1 cellular context compared by ENCODE assay signal in genomic region chr19:12995596-12996541, GRCh38.
TF ChIP-seq lines count a peak whose summit lies in the region.

No MANE protein-coding gene starts in this region.

TF ChIP-seq in HepG2, 621 proteins besides CTCF, POLR2A, EP300 and RAD21 (continued from another document):
- TF ChIP-seq AFF4 (CRISPR knock-in tag; IDR thresholded peaks at IDR 0.05) (no peak), ZNF891 (CRISPR knock-in tag; IDR thresholded peaks at IDR 0.05) (no peak), ZFP41 (CRISPR knock-in tag; IDR thresholded peaks at IDR 0.05; ENCODE audit: borderline replicate concordance) (no peak), ZNF101 (CRISPR knock-in tag; IDR thresholded peaks at IDR 0.05; ENCODE audit: borderline replicate concordance, low read depth) (no peak), ZBTB10 (CRISPR knock-in tag; IDR thresholded peaks at IDR 0.05; ENCODE audit: borderline replicate concordance) (peak; percentile 50; the same call in 1 of the 2 replicates), FOXK2 (IDR thresholded peaks at IDR 0.05) (no peak), ZNF724P (CRISPR knock-in tag; IDR thresholded peaks at IDR 0.05; ENCODE audit: borderline replicate concordance) (no peak), PLRG1 (conservative IDR thresholded peaks at IDR 0.05) (no peak), HDAC6 (IDR thresholded peaks at IDR 0.05; ENCODE audit: low read depth, low read length) (no peak), PAXIP1 (CRISPR knock-in tag; conservative IDR thresholded peaks at IDR 0.05) (no peak), ARID5B (CRISPR knock-in tag; IDR thresholded peaks at IDR 0.05) (no peak), SP140L (CRISPR knock-in tag; IDR thresholded peaks at IDR 0.05; ENCODE audit: borderline replicate concordance) (no peak), ZNF468 (CRISPR knock-in tag; IDR thresholded peaks at IDR 0.05) (no peak), ERF (CRISPR knock-in tag; IDR thresholded peaks at IDR 0.05) (no peak), PHF5A (CRISPR knock-in tag; IDR thresholded peaks at IDR 0.05; ENCODE audit: low read depth, unreplicated experiment) (no peak)
